ENCODE assay signal across 20 cellular contexts in the genomic region with DNA sequence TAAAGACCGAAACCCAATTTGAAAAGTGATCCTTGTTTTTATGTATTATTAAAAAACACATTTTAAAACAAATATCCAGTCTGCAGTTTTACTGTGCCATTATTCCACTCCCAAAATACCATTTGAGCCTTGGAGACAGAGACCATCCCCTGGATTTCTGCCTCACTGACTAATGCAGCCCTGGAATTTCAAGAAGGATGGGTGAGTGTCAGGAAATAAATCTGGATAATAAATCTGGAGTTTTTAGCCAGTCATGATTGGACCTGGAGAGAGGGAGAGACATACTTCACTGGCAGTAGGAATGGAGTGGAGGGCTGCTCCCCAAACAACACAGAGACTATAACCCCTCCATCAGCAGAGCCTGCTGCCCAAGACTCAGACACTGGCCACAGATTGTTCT.
"Had no signal": no experiment of that assay in that cellular context is flagged by ENCODE, and none has a peak within 500 bp of the region (broad histone marks: within the 10 kb centered on the region; RNA-seq: fewer than 3 reads in every experiment).

No MANE protein-coding gene starts in this region.

- H3K9me3 ChIP-seq: heart left ventricle, left ventricle myocardium inferior, psoas muscle, sigmoid colon, suprapubic skin, thyroid gland had no signal

- H3K27ac ChIP-seq: coronary artery, heart left ventricle, left ventricle myocardium inferior, psoas muscle, sigmoid colon, suprapubic skin, thyroid gland had no signal

- ATAC-seq: heart left ventricle; naive thymus-derived CD4-positive, alpha-beta T cell; psoas muscle; stimulated activated naive CD8-positive, alpha-beta T cell treated with anti-CD3 and anti-CD28 coated beads, Interleukin-15, Interleukin-2, amounts not matched to agents 100 U/mL and 50 U/mL, for 24 hours had no signal

- H3K4me1 ChIP-seq: psoas muscle, thyroid gland had no signal

- H3K36me3 ChIP-seq: heart left ventricle, left ventricle myocardium inferior, sigmoid colon, suprapubic skin, thyroid gland had no signal

- H3K9me3 Mint-ChIP-seq: endodermal cell; naive thymus-derived CD4-positive, alpha-beta T cell; nephron progenitor cell; type B pancreatic cell had no signal

- H3K27me3 ChIP-seq: heart left ventricle, sigmoid colon, suprapubic skin, thyroid gland had no signal

- H3K27ac Mint-ChIP-seq: endodermal cell; naive thymus-derived CD4-positive, alpha-beta T cell; nephron progenitor cell; type B pancreatic cell had no signal

- DNase-seq: effector CD4-positive, alpha-beta T cell; endodermal cell; erythroblast; heart left ventricle; hippocampal formation; left ventricle myocardium inferior; mesendoderm; naive thymus-derived CD4-positive, alpha-beta T cell; nephron progenitor cell; psoas muscle; retina; sigmoid colon; small intestine; stimulated activated CD4-positive, alpha-beta T cell treated with anti-CD3 and anti-CD28 coated beads, Interleukin-12 subunit alpha, Interleukin-12 subunit beta, amount 100 ng/mL, for 4 hours; stimulated activated naive CD8-positive, alpha-beta T cell treated with anti-CD3 and anti-CD28 coated beads, Interleukin-15, Interleukin-2, amounts not matched to agents 100 U/mL and 50 U/mL, for 24 hours; thyroid gland had no signal

- H3K36me3 Mint-ChIP-seq: naive thymus-derived CD4-positive, alpha-beta T cell; type B pancreatic cell had no signal

- H3K4me3 Mint-ChIP-seq: endodermal cell; naive thymus-derived CD4-positive, alpha-beta T cell; nephron progenitor cell; type B pancreatic cell had no signal

- H3K4me3 ChIP-seq: coronary artery, heart left ventricle, left ventricle myocardium inferior, lung, psoas muscle, sigmoid colon, suprapubic skin, thyroid gland had no signal
